ENCODE assay signal across 25 cellular contexts in the genomic region with DNA sequence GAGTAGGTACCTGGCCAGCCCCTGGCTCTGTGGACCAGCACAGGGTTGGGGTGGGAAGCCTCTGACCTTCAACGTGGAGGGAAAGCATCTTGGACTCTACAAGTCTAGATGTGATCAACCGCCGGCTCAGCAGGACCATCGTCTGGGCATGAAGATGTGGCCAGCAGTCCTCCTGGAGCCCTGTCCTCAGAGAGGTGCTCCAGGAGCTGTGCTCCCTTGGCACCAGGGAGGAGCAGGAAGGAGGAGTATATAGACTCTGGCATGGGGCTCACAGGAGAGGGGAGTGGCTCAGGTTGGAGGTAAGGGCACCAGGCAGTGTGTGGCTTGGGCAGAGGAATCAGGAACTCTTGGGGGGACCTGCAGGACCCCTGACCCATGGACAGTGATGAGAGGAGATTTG. TPM values are rescaled to one million over a fixed set of nuclear protein-coding genes. Genes with fewer than 3 reads are reported as not detected.
DNase-seq lines count a peak whose midpoint lies in the region; ATAC-seq and TF ChIP-seq lines count a peak whose summit lies in the region.
"Had no signal": no experiment of that assay in that cellular context is flagged by ENCODE, and none has a peak within 500 bp of the region (broad histone marks: within the 10 kb centered on the region; RNA-seq: fewer than 3 reads in every experiment).

No MANE protein-coding gene starts in this region.

- H3K9me2 ChIP-seq in GM23338 (ENCODE audit: insufficient read depth) = no peaks in the 10 kb centered on the region

- H3K27ac Mint-ChIP-seq in natural killer cell = peak overlapping the region; percentile 50 to 72
- H3K27ac Mint-ChIP-seq in natural killer cell treated with Interleukin-12 subunit alpha and Interleukin-12 subunit beta and Interleukin-15 and Interleukin-18, amount 100 ng/mL, for 72 hours = no peak overlapping the region
- no peak overlapping the region for H3K27ac Mint-ChIP-seq in GM23338

- H3K27ac ChIP-seq in gastroesophageal sphincter (peak overlapping the region in 3 of 4 donors; percentile 90 to 99 (median 91)), skeletal muscle tissue (ENCODE audit: low read depth, low read length) (peak overlapping the region; percentile 95), GM23338 (ENCODE audit: low read depth) (no peak overlapping the region)

- WGBS in gastroesophageal sphincter (ENCODE audit: low coverage in 1 of 2), 2 donors = 80% methylated on average over 1 of the region's 4 CpGs; no CpG with 5 or more reads in 1 of the 2 donors

- intact Hi-C loops in natural killer cell (cut with micrococcal nuclease) = no loop called here

- ATAC-seq in natural killer cell = peak in 1 of 3 donors; percentile 20
- ATAC-seq in natural killer cell treated with Interleukin-12 subunit alpha and Interleukin-12 subunit beta and Interleukin-15 and Interleukin-18, amount 100 ng/mL, for 72 hours = no peak
- no peak for ATAC-seq in gastroesophageal sphincter
- ATAC-seq in HG03520 (IDR thresholded peaks at IDR 0.05; ENCODE audit: unreplicated experiment) = no peak
- no peak for ATAC-seq in GM23338
- ATAC-seq in GM21515 (IDR thresholded peaks at IDR 0.05; ENCODE audit: unreplicated experiment) = no peak
- ATAC-seq: naive thymus-derived CD8-positive, alpha-beta T cell; PC-3; stimulated activated naive CD8-positive, alpha-beta T cell treated with anti-CD3 and anti-CD28 coated beads, Interleukin-15, amount 100 ng/mL, for 72 hours had no signal

- H3K9me3 Mint-ChIP-seq in natural killer cell = no peaks in the 10 kb centered on the region
- no peaks in the 10 kb centered on the region for H3K9me3 Mint-ChIP-seq in natural killer cell treated with Interleukin-12 subunit alpha and Interleukin-12 subunit beta and Interleukin-15 and Interleukin-18, amount 100 ng/mL, for 72 hours
- H3K9me3 Mint-ChIP-seq in GM23338 = no peaks in the 10 kb centered on the region; the same call in 2 of the 3 replicates
- H3K9me3 Mint-ChIP-seq: naive thymus-derived CD8-positive, alpha-beta T cell; stimulated activated naive CD8-positive, alpha-beta T cell treated with anti-CD3 and anti-CD28 coated beads, Interleukin-15, amount 100 ng/mL, for 72 hours had no signal

- no peak overlapping the region for H3K4me2 ChIP-seq in GM23338

- H3K27me3 ChIP-seq in gastroesophageal sphincter = no peaks in the 10 kb centered on the region
- H3K27me3 ChIP-seq in skeletal muscle tissue (ENCODE audit: control insufficient read depth in 3 of 3, insufficient read depth in 3 of 3, low read length in 3 of 3) = no peaks in the 10 kb centered on the region
- no peaks in the 10 kb centered on the region for H3K27me3 ChIP-seq in GM23338 (ENCODE audit: insufficient read depth)

- H4K20me1 ChIP-seq in GM23338 (replicated peaks; ENCODE audit: insufficient read depth) = no peaks in the 10 kb centered on the region; the same call in 1 of the 2 replicates

- no peak overlapping the region for H3K4me3 Mint-ChIP-seq in natural killer cell
- no peak overlapping the region for H3K4me3 Mint-ChIP-seq in natural killer cell treated with Interleukin-12 subunit alpha and Interleukin-12 subunit beta and Interleukin-15 and Interleukin-18, amount 100 ng/mL, for 72 hours
- no peak overlapping the region for H3K4me3 Mint-ChIP-seq in GM23338
- H3K4me3 Mint-ChIP-seq: naive thymus-derived CD8-positive, alpha-beta T cell; stimulated activated naive CD8-positive, alpha-beta T cell treated with anti-CD3 and anti-CD28 coated beads, Interleukin-15, amount 100 ng/mL, for 72 hours had no signal

- TF ChIP-seq POLR2A in gastroesophageal sphincter (IDR thresholded peaks at IDR 0.05) = no peak

- H3K4me1 ChIP-seq in gastroesophageal sphincter (peaks cover 8 to 59% (median 29%) of the 10 kb centered on the region in 3 donors), skeletal muscle tissue (ENCODE audit: control insufficient read depth in 3 of 3, insufficient read depth in 3 of 3, low read length in 3 of 3) (peaks cover 42 to 71% (median 58%) of the 10 kb centered on the region in 3 donors), GM23338 (ENCODE audit: insufficient read depth) (no peaks in the 10 kb centered on the region)

- no peak overlapping the region for H3K4me3 ChIP-seq in gastroesophageal sphincter
- no peak overlapping the region for H3K4me3 ChIP-seq in skeletal muscle tissue (ENCODE audit: low read length in 3 of 3)
- H3K4me3 ChIP-seq in GM23338 = no peak overlapping the region

- TF ChIP-seq CTCF in natural killer cell (IDR thresholded peaks at IDR 0.05) (no peak), gastroesophageal sphincter (IDR thresholded peaks at IDR 0.05) (no peak), GM23338 (conservative IDR thresholded peaks at IDR 0.05; ENCODE audit: low read depth in 2 of 2) (no peak)

- H3K9ac ChIP-seq in skeletal muscle tissue (ENCODE audit: low read depth in 1 of 3, low read length in 3 of 3) = peak overlapping the region; percentile 20 to 66 (median 45)

- H3K36me3 ChIP-seq in gastroesophageal sphincter (peaks cover 0 to 60% of the 10 kb centered on the region in 2 donors), skeletal muscle tissue (ENCODE audit: control insufficient read depth in 3 of 3, insufficient read depth in 3 of 3, low read length in 3 of 3) (peaks cover 8 to 32% (median 23%) of the 10 kb centered on the region in 3 donors), GM23338 (ENCODE audit: insufficient read depth) (no peaks in the 10 kb centered on the region)

- H3K27me3 Mint-ChIP-seq in natural killer cell (ENCODE audit: low read depth in 2 of 2) (no peaks in the 10 kb centered on the region), GM23338 (ENCODE audit: insufficient read depth, low read depth, poor library complexity) (peaks cover 12% of the 10 kb centered on the region)
- H3K27me3 Mint-ChIP-seq in natural killer cell treated with Interleukin-12 subunit alpha and Interleukin-12 subunit beta and Interleukin-15 and Interleukin-18, amount 100 ng/mL, for 72 hours = no peaks in the 10 kb centered on the region
- H3K27me3 Mint-ChIP-seq: naive thymus-derived CD8-positive, alpha-beta T cell; stimulated activated naive CD8-positive, alpha-beta T cell treated with anti-CD3 and anti-CD28 coated beads, Interleukin-15, amount 100 ng/mL, for 72 hours had no signal

- no peaks in the 10 kb centered on the region for H3K79me2 ChIP-seq in GM23338 (replicated peaks; ENCODE audit: insufficient read depth)

- H3K36me3 Mint-ChIP-seq in natural killer cell (no peaks in the 10 kb centered on the region), GM23338 (ENCODE audit: low read depth) (peaks cover 12% of the 10 kb centered on the region; the same call in 2 of the 3 replicates)
- no peaks in the 10 kb centered on the region for H3K36me3 Mint-ChIP-seq in natural killer cell treated with Interleukin-12 subunit alpha and Interleukin-12 subunit beta and Interleukin-15 and Interleukin-18, amount 100 ng/mL, for 72 hours

- H3K9me3 ChIP-seq in gastroesophageal sphincter (no peaks in the 10 kb centered on the region), skeletal muscle tissue (ENCODE audit: control insufficient read depth in 3 of 3, low read length in 3 of 3) (no peaks in the 10 kb centered on the region)

- no peak overlapping the region for H2AFZ ChIP-seq in GM23338

- H3F3A ChIP-seq in GM23338 (replicated peaks; ENCODE audit: low read depth) = no peaks in the 10 kb centered on the region

- DNase-seq in natural killer cell (no peak), GM23338 (ENCODE audit: low spot score) (no peak)
- no peak for DNase-seq in natural killer cell treated with Interleukin-12 subunit alpha and Interleukin-12 subunit beta and Interleukin-15 and Interleukin-18, amount 100 ng/mL, for 72 hours (ENCODE audit: low spot score)
- DNase-seq in activated CD8-positive, alpha-beta memory T cell treated with anti-CD3 and anti-CD28 coated beads, Interleukin-2, amount 50 U/mL, for 48 hours = no peak
- DNase-seq: activated CD4-positive, alpha-beta T cell treated with anti-CD3 and anti-CD28 coated beads for 48 hours; activated CD8-positive, alpha-beta memory T cell treated with anti-CD3 and anti-CD28 coated beads, Interleukin-2, amount 50 U/mL, for 4 hours; activated gamma-delta T cell; central memory CD4-positive, alpha-beta T cell; DMS153; effector CD4-positive, alpha-beta T cell; GDM1; Karpas-422; kidney glomerular epithelial cell; naive thymus-derived CD8-positive, alpha-beta T cell; NCI-H2029; PC-3; small intestine; stimulated activated CD4-positive, alpha-beta T cell treated with anti-CD3 and anti-CD28 coated beads, Interleukin-2, amount 100 ng/mL, for 48 hours; stimulated activated naive CD8-positive, alpha-beta T cell treated with anti-CD3 and anti-CD28 coated beads, Interleukin-15, amount 100 ng/mL, for 72 hours; T-helper 1 cell had no signal

- TF ChIP-seq EP300 in gastroesophageal sphincter (IDR thresholded peaks at IDR 0.05) = no peak

- peaks cover 10 to 15% of the 10 kb centered on the region in 2 donors for H3K4me1 Mint-ChIP-seq in natural killer cell
- peaks cover 11 to 12% of the 10 kb centered on the region in 2 donors for H3K4me1 Mint-ChIP-seq in natural killer cell treated with Interleukin-12 subunit alpha and Interleukin-12 subunit beta and Interleukin-15 and Interleukin-18, amount 100 ng/mL, for 72 hours (ENCODE audit: low read depth in 2 of 2)
- H3K4me1 Mint-ChIP-seq in GM23338 = peaks cover 8% of the 10 kb centered on the region; the same call in 2 of the 3 replicates

TF ChIP-seq in GM23338, 12 proteins besides CTCF, POLR2A, EP300 and RAD21 (continues in another document):
- no peak for TF ChIP-seq ZNF331 (CRISPR knock-in tag; IDR thresholded peaks at IDR 0.05; ENCODE audit: low read depth)

RNA-seq across cellular contexts. Expression of a gene that starts 18.3 kb away (rescaled TPM):
- total RNA-seq in natural killer cell = 10 to 100 TPM; 39.7 to 53.6 (median 40.1) TPM
- 10 to 100 TPM; 19.0 to 25.6 TPM for total RNA-seq in natural killer cell treated with Interleukin-12 subunit alpha and Interleukin-12 subunit beta and Interleukin-15 and Interleukin-18, amount 100 ng/mL, for 72 hours
- total RNA-seq in gastroesophageal sphincter = 10 to 100 TPM; 15.2 to 31.6 (median 19.8) TPM
- 86.6 TPM for total RNA-seq in skeletal muscle tissue
- total RNA-seq in GM23338 (2014; rRNA removed; shearing (Covaris generic)) = 199 and 208 TPM in 2 replicates
- polyA plus RNA-seq in GM23338 (2016; fragmentation: Nextera tagmentation; extraction: Ambion mirVana) = 191 and 217 TPM in 2 replicates

RNA-seq across cellular contexts. Expression of a gene that starts 37.1 kb away (rescaled TPM):
- total RNA-seq in natural killer cell (100 to 1,000 TPM; 137 to 169 (median 158) TPM), gastroesophageal sphincter (10 to 100 TPM; 58.4 to 76.2 (median 61.3) TPM), skeletal muscle tissue (79.3 TPM)
- total RNA-seq in natural killer cell treated with Interleukin-12 subunit alpha and Interleukin-12 subunit beta and Interleukin-15 and Interleukin-18, amount 100 ng/mL, for 72 hours = 100 to 1,000 TPM; 112 to 271 TPM
- total RNA-seq in GM23338 (2014; rRNA removed; shearing (Covaris generic)) = 42.8 and 44.4 TPM in 2 replicates
- polyA plus RNA-seq in GM23338 (2016; fragmentation: Nextera tagmentation; extraction: Ambion mirVana) = 47.9 and 52.0 TPM in 2 replicates

RNA-seq across cellular contexts. Expression of a gene that starts 58.9 kb away (rescaled TPM):
- total RNA-seq in natural killer cell (10 to 100 TPM in 2 of 3 donors, 1 to 10 TPM in 1; 3.9 to 28.2 (median 12.0) TPM), gastroesophageal sphincter (10 to 100 TPM in 1 of 4 donors, 1 to 10 TPM in 3; 1.9 to 19.0 (median 4.8) TPM), skeletal muscle tissue (2.1 TPM)
- total RNA-seq in natural killer cell treated with Interleukin-12 subunit alpha and Interleukin-12 subunit beta and Interleukin-15 and Interleukin-18, amount 100 ng/mL, for 72 hours = not detected
- total RNA-seq in GM23338 (2014; rRNA removed; shearing (Covaris generic)) = 0.17 TPM in 1 of 2 replicates, not detected in the other
- polyA plus RNA-seq in GM23338 (2016; fragmentation: Nextera tagmentation; extraction: Ambion mirVana) = 0.14 and 0.24 TPM in 2 replicates
- total RNA-seq: HT1080, PC-3 had no signal

Comparison
In these comparisons a context has a peak if more than half of its experiments do, and no peak if none do; other contexts are left out.
1. H3K27ac Mint-ChIP-seq: peak in natural killer cell (2 of 2); none in natural killer cell treated with Interleukin-12 subunit alpha and Interleukin-12 subunit beta and Interleukin-15 and Interleukin-18, amount 100 ng/mL, for 72 hours (0 of 2) and GM23338 (single experiment).